ENCODE assay signal across 14 cellular contexts in the genomic region with DNA sequence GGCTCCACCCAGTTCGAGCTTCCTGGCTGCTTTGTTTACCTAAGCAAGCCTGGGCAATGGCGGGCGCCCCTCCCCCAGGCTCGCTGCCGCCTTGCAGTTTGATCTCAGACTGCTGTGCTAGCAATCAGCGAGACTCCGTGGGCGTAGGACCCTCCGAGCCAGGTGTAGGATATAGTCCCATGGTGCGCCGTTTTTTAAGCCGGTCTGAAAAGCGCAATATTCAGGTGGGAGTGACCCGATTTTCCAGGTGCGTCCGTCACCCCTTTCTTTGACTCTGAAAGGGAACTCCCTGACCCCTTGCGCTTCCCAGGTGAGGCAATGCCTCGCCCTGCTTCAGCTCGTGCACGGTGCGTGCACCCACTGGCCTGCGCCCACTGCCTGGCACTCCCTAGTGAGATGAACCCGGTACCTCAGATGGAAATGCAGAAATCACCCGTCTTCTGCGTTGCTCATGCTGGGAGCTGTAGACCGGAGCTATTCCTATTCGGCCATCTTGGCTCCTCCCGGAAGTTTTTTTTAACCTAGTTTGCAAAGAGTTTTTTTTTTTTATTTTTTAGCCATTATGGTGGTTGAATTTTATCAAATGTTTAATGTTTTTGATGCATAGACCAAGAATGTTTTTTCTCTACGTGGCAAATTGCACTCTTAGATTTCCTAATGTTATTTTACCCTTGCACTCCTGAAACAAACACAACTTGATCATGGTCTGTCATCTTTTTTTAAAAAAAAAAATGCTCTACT. TPM values are rescaled to one million over a fixed set of nuclear protein-coding genes. Genes with fewer than 3 reads are reported as not detected.
DNase-seq lines count a peak whose midpoint lies in the region; ATAC-seq and TF ChIP-seq lines count a peak whose summit lies in the region.
"Not testable (repeated sequence)": the region's sequence is repeated elsewhere in the genome, so short reads cannot be mapped to it uniquely, and the experiment has no call there.
"Had no signal": no experiment of that assay in that cellular context is flagged by ENCODE, and none has a peak within 500 bp of the region (broad histone marks: within the 10 kb centered on the region; RNA-seq: fewer than 3 reads in every experiment).

No MANE protein-coding gene starts in this region.

- peak overlapping the region; percentile 94 for H3K27ac Mint-ChIP-seq in WTC11
- not testable (repeated sequence) for H3K27ac Mint-ChIP-seq in nephron, progenitor cell of endocrine pancreas, type B pancreatic cell

- H3K36me3 Mint-ChIP-seq in WTC11 (peaks cover 39% of the 10 kb centered on the region), nephron (ENCODE audit: low read depth) (peaks cover 42% of the 10 kb centered on the region), progenitor cell of endocrine pancreas (ENCODE audit: insufficient read depth) (peaks cover 28% of the 10 kb centered on the region), type B pancreatic cell (peaks cover 17% of the 10 kb centered on the region)

- H3K36me3 ChIP-seq in HUES6 (ENCODE audit: control insufficient read depth, insufficient read depth, low read length) (peaks cover 31% of the 10 kb centered on the region), esophagus squamous epithelium (peaks cover 0 to 26% (median 7%) of the 10 kb centered on the region in 3 donors)

- H3K27ac ChIP-seq in HUES6 (ENCODE audit: low read depth, low read length), result not testable (repeated sequence)
- peak overlapping the region in 2 of 4 donors; percentile 30 to 46 for H3K27ac ChIP-seq in esophagus squamous epithelium

- H3K4me3 Mint-ChIP-seq in WTC11, result peak overlapping the region; percentile 68
- peak overlapping the region in 2 of 3 experiments; percentile 54 to 56 for H3K4me3 Mint-ChIP-seq in nephron
- H3K4me3 Mint-ChIP-seq in progenitor cell of endocrine pancreas (ENCODE audit: low read depth), result peak overlapping the region; percentile 65
- H3K4me3 Mint-ChIP-seq in type B pancreatic cell, result peak overlapping the region; percentile 62

- intact Hi-C loops in esophagus squamous epithelium (cut with DNase I), result not testable (repeated sequence)

- not testable (repeated sequence) for TF ChIP-seq POLR2A in esophagus squamous epithelium (IDR thresholded peaks at IDR 0.05)

- H3K4me1 ChIP-seq in HUES6 (ENCODE audit: control insufficient read depth, insufficient read depth, low read length); esophagus squamous epithelium: not testable (repeated sequence)

- CTCF ChIA-PET in WTC11 (lab: Charles Lee), result not testable (repeated sequence)

- POLR2A ChIA-PET in WTC11 (lab: Charles Lee), result not testable (repeated sequence)

- not testable (repeated sequence) for H3K9me3 ChIP-seq in HUES6 (ENCODE audit: control insufficient read depth, insufficient read depth, low read depth, low read length); esophagus squamous epithelium

- not testable (repeated sequence) for H3K27me3 Mint-ChIP-seq in WTC11 (ENCODE audit: low read depth); nephron (ENCODE audit: low read depth); progenitor cell of endocrine pancreas; type B pancreatic cell

- DNase-seq in DMS53 (lab: John Stamatoyannopoulos, UW) (peak; percentile 61), NCI-H2171 treated with DMSO at 0.1 percent for 48 hours (lab: John Stamatoyannopoulos, UW) (peak; percentile 13)
- DNase-seq in WTC11 (ENCODE audit: low spot score); esophagus squamous epithelium (lab: John Stamatoyannopoulos, UW); progenitor cell of endocrine pancreas (ENCODE audit: low spot score, unreplicated experiment); type B pancreatic cell (ENCODE audit: extremely low spot score, unreplicated experiment): not testable (repeated sequence)

- H3K9me3 Mint-ChIP-seq in WTC11; nephron; progenitor cell of endocrine pancreas (ENCODE audit: low read depth); type B pancreatic cell: not testable (repeated sequence)

- H3K27me3 ChIP-seq in HUES6 (ENCODE audit: control insufficient read depth, insufficient read depth, low read length); esophagus squamous epithelium: not testable (repeated sequence)

- H3K4me1 Mint-ChIP-seq in WTC11, result peaks cover 18% of the 10 kb centered on the region
- H3K4me1 Mint-ChIP-seq in nephron; progenitor cell of endocrine pancreas (ENCODE audit: low read depth); type B pancreatic cell (ENCODE audit: unreplicated experiment): not testable (repeated sequence)

- not testable (repeated sequence) for TF ChIP-seq CTCF in WTC11 (IDR thresholded peaks at IDR 0.05); esophagus squamous epithelium (IDR thresholded peaks at IDR 0.05); nephron (IDR thresholded peaks at IDR 0.05; ENCODE audit: unreplicated experiment in 3 of 3); progenitor cell of endocrine pancreas (IDR thresholded peaks at IDR 0.05; ENCODE audit: unreplicated experiment); type B pancreatic cell (conservative IDR thresholded peaks at IDR 0.05)

- ATAC-seq in WTC11, result not testable (repeated sequence)

- H3K9ac ChIP-seq in HUES6 (ENCODE audit: low read length), result peak overlapping the region; percentile 29

- WGBS in esophagus squamous epithelium, 2 donors, result 57 to 74% methylated on average over 15 to 16 of the region's 29 CpGs

- H3K4me3 ChIP-seq in HUES6 (ENCODE audit: low read depth, low read length) (peak overlapping the region; percentile 52), esophagus squamous epithelium (peak overlapping the region; percentile 20 to 45 (median 38))

TF ChIP-seq in WTC11, 78 proteins besides CTCF, POLR2A, EP300 and RAD21:
- 0 out of 2 replicates have a peak, but pooled peaks have one; percentile 66 for TF ChIP-seq ZNF416 (CRISPR knock-in tag; IDR thresholded peaks at IDR 0.05)
- peak; percentile 65; the same call in 1 of the 2 replicates for TF ChIP-seq ZMAT4 (CRISPR knock-in tag; IDR thresholded peaks at IDR 0.05)

RNA-seq across cellular contexts. Expression of gene STOML3, which starts 15.9 kb away (rescaled TPM):
- total RNA-seq in WTC11 (2021) (not detected in 3 replicates), esophagus squamous epithelium (not detected), progenitor cell of endocrine pancreas (not detected in 2 replicates), type B pancreatic cell (ENCODE audit: low replicate concordance) (0.56 TPM in 1 of 2 replicates, not detected in the other)
- total RNA-seq: A172; CD4-positive, CD25-positive, alpha-beta regulatory T cell; Daoy; PC-9; RPMI7951; SK-MEL-5 had no signal

RNA-seq across cellular contexts. Expression of gene PROSER1, which starts 31.3 kb away (rescaled TPM):
- total RNA-seq in WTC11 (2021) (73.6 to 94.6 TPM (median 74.3 TPM) in 3 replicates), esophagus squamous epithelium (10 to 100 TPM in 3 of 4 donors, 1 to 10 TPM in 1; 8.8 to 17.5 (median 14.9) TPM), progenitor cell of endocrine pancreas (66.4 and 82.4 TPM in 2 replicates), type B pancreatic cell (ENCODE audit: low replicate concordance) (40.9 TPM in 2 replicates)

RNA-seq across cellular contexts. Expression of gene NHLRC3, which starts 31.7 kb away (rescaled TPM):
- 17.2 to 19.9 TPM (median 18.8 TPM) in 3 replicates for total RNA-seq in WTC11 (2021)
- total RNA-seq in esophagus squamous epithelium, result 10 to 100 TPM in 2 of 4 donors, 1 to 10 TPM in 2; 5.4 to 13.9 (median 8.7) TPM
- 38.4 and 40.7 TPM in 2 replicates for total RNA-seq in progenitor cell of endocrine pancreas
- total RNA-seq in type B pancreatic cell (ENCODE audit: low replicate concordance), result 17.3 and 24.8 TPM in 2 replicates
